8 cellular contexts compared by ENCODE assay signal in genomic region chr15:91706366-91707032, GRCh38.
DNase-seq lines count a peak whose midpoint lies in the region; ATAC-seq and TF ChIP-seq lines count a peak whose summit lies in the region.

No MANE protein-coding gene starts in this region.

- TF ChIP-seq CTCF in GM20000 (IDR thresholded peaks at IDR 0.05; ENCODE audit: extremely low read depth, missing control alignments) (peak; percentile 56), SK-N-SH (IDR thresholded peaks at IDR 0.05) (peak; percentile 89), heart left ventricle (IDR thresholded peaks at IDR 0.05) (peak; percentile 80 to 94 (median 90))

- DNase-seq in AML-193 (lab: John Stamatoyannopoulos, UW) (peak; percentile 90 to 95), GM20000 (ENCODE audit: low spot score) (peak; percentile 41), NAMALWA (ENCODE audit: low spot score) (peak; percentile 85), SK-N-SH (peak; percentile 48), heart left ventricle (peak; percentile 74 to 81 (median 75)), renal cortical epithelial cell (ENCODE audit: low read depth) (peak; percentile 47)
- peak; percentile 86 to 88 for DNase-seq in activated naive CD4-positive, alpha-beta T cell treated with anti-CD3 and anti-CD28 coated beads, Interleukin-2, amount 50 U/mL, for 72 hours (ENCODE audit: low spot score in 2 of 2)

- no peaks in the 10 kb centered on the region for H3K36me3 Mint-ChIP-seq in activated naive CD4-positive, alpha-beta T cell treated with anti-CD3 and anti-CD28 coated beads, Interleukin-2, amount 50 U/mL, for 72 hours

- H3K27ac ChIP-seq in SK-N-SH (ENCODE audit: low read depth in 2 of 2, low read length in 1 of 2), result no peak overlapping the region
- peak overlapping the region in 5 of 12 donors; percentile 2 to 81 (median 33) for H3K27ac ChIP-seq in heart left ventricle

- no peak overlapping the region for H3K4me2 ChIP-seq in SK-N-SH

- 38% methylated on average over 9 of the region's 9 CpGs for WGBS in SK-N-SH (ENCODE audit: low lambda C conversion rate)
- WGBS in heart left ventricle, 4 donors, result 20 to 28% (median 23%) methylated on average over 9 of the region's 9 CpGs

- H3F3A ChIP-seq in SK-N-SH (replicated peaks; ENCODE audit: insufficient read depth), result no peaks in the 10 kb centered on the region

- intact Hi-C loops in heart left ventricle (cut with DNase I), result loop anchor here (1.0 to 10.0 kb wide), 12 partner anchors 146 to 404 kb away; partner anchors contain the start of gene SLCO3A1 (in 6 of the 10)

- H3K36me3 ChIP-seq in SK-N-SH (replicated peaks in 1 of 2; ENCODE audit: control insufficient read depth in 1 of 2, insufficient read depth in 2 of 2, low read length in 1 of 2), result no peaks in the 10 kb centered on the region
- no peaks in the 10 kb centered on the region for H3K36me3 ChIP-seq in heart left ventricle

- POLR2A ChIA-PET in SK-N-SH (lab: Yijun Ruan, JAX), result no interaction called here

- peak; percentile 97 to 100 for ATAC-seq in activated naive CD4-positive, alpha-beta T cell treated with anti-CD3 and anti-CD28 coated beads, Interleukin-2, amount 50 U/mL, for 72 hours
- ATAC-seq in heart left ventricle (peak; percentile 53 to 92 (median 89)), HG03521 (IDR thresholded peaks at IDR 0.05; ENCODE audit: unreplicated experiment) (no peak)

- H3K4me3 ChIP-seq in SK-N-SH (ENCODE audit: low read depth in 2 of 2, low read length in 1 of 2), result peak overlapping the region in 1 of 2 experiments; percentile 19; a peak in 1 of 4 replicates
- peak overlapping the region in 3 of 12 donors; percentile 3 to 28 (median 13) for H3K4me3 ChIP-seq in heart left ventricle

- no peak overlapping the region for H3K9ac ChIP-seq in SK-N-SH

- H3K9me3 Mint-ChIP-seq in activated naive CD4-positive, alpha-beta T cell treated with anti-CD3 and anti-CD28 coated beads, Interleukin-2, amount 50 U/mL, for 72 hours, result no peaks in the 10 kb centered on the region

- no peaks in the 10 kb centered on the region for H3K79me2 ChIP-seq in SK-N-SH (ENCODE audit: insufficient read depth)

- H3K27ac Mint-ChIP-seq in activated naive CD4-positive, alpha-beta T cell treated with anti-CD3 and anti-CD28 coated beads, Interleukin-2, amount 50 U/mL, for 72 hours, result peak overlapping the region; percentile 49 to 69

- TF ChIP-seq EP300 in SK-N-SH (IDR thresholded peaks at IDR 0.05; ENCODE audit: borderline replicate concordance in 1 of 2, low read depth in 1 of 2, low read length in 1 of 2), result no peak

- TF ChIP-seq POLR2A in heart left ventricle (IDR thresholded peaks at IDR 0.05), result no peak

- H3K27me3 ChIP-seq in SK-N-SH (ENCODE audit: insufficient read depth), result no peaks in the 10 kb centered on the region
- H3K27me3 ChIP-seq in heart left ventricle, result no peaks in the 10 kb centered on the region

- no peaks in the 10 kb centered on the region for H3K9me2 ChIP-seq in SK-N-SH

- H2AFZ ChIP-seq in SK-N-SH (ENCODE audit: low read depth), result no peak overlapping the region; the same call in 1 of the 2 replicates

- peak; percentile 74 for TF ChIP-seq RAD21 in SK-N-SH (IDR thresholded peaks at IDR 0.05; ENCODE audit: low read length)

- CTCF ChIA-PET in SK-N-SH (lab: Yijun Ruan, JAX), result interaction anchor here (0.6 to 5.6 kb wide), 81 partner anchors 9 to 435 kb away, joined by 3 to 76 read pairs (median 4); partner anchors contain the start of gene SLCO3A1

- H3K9me3 ChIP-seq in SK-N-SH (no peaks in the 10 kb centered on the region), heart left ventricle (no peaks in the 10 kb centered on the region)

- H4K20me1 ChIP-seq in SK-N-SH (ENCODE audit: insufficient read depth), result no peaks in the 10 kb centered on the region

- H3K4me1 ChIP-seq in SK-N-SH (ENCODE audit: control insufficient read depth in 1 of 2, insufficient read depth in 2 of 2, low read depth in 1 of 2, low read length in 1 of 2), result no peaks in the 10 kb centered on the region
- H3K4me1 ChIP-seq in heart left ventricle, result peaks cover 0 to 26% (median 1%) of the 10 kb centered on the region in 12 donors

TF ChIP-seq in SK-N-SH, 30 proteins besides CTCF, POLR2A, EP300 and RAD21:
- no peak for TF ChIP-seq FOSL2 (IDR thresholded peaks at IDR 0.05; ENCODE audit: borderline replicate concordance, low read depth)
- TF ChIP-seq SMC3 (IDR thresholded peaks at IDR 0.05; ENCODE audit: low read depth, low read length), result peak; percentile 76
TF ChIP-seq in SK-N-SH: peak in this region for 1.

Comparison
In these comparisons a context has a peak if more than half of its experiments do, and no peak if none do; other contexts are left out.
1. DNase-seq: peak in every context shown above with its lines; median percentile 92 in AML-193; 87 in activated naive CD4-positive, alpha-beta T cell treated with anti-CD3 and anti-CD28 coated beads, Interleukin-2, amount 50 U/mL, for 72 hours; 85 in NAMALWA; 75 in heart left ventricle; 48 in SK-N-SH; 47 in renal cortical epithelial cell; 41 in GM20000.